Comparison of ENCODE assay signal across 27 cellular contexts in the genomic region with DNA sequence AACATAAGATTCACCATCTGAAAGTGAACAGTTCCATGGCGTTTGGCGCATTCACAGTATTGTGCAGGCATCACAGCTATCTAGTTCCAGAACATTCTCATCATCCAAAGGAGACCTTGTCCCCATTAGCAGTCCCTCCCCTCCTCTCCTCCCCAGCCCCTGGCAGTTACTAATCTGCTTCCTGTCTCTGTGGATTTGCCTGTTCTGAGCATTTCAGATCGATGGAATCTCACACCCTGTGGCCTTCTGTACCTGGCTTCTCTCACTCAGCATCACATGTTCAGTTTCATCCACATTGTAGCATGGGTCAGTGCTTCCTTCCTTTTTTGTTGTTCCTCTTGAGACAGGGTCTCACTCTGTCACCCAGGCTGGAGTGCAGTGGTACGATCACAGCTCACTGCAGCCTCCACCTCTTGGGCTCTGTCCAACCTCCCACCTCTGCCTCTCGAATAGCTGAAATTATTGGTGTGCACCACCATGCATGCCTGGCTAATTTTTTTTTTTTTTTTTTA. TPM values are rescaled to one million over a fixed set of nuclear protein-coding genes. Genes with fewer than 3 reads are reported as not detected.
DNase-seq lines count a peak whose midpoint lies in the region; ATAC-seq and TF ChIP-seq lines count a peak whose summit lies in the region.
"Had no signal": no experiment of that assay in that cellular context is flagged by ENCODE, and none has a peak within 500 bp of the region (broad histone marks: within the 10 kb centered on the region; RNA-seq: fewer than 3 reads in every experiment).

No MANE protein-coding gene starts in this region.

- no peak overlapping the region for H3K4me2 ChIP-seq in SK-N-SH

- no peaks in the 10 kb centered on the region for H3K9me3 Mint-ChIP-seq in stimulated activated effector memory CD8-positive, alpha-beta T cell treated with anti-CD3 and anti-CD28 coated beads, Interleukin-12 subunit alpha, Interleukin-12 subunit beta, amount 100 ng/mL, for 72 hours

- no peak overlapping the region for H3K4me3 Mint-ChIP-seq in stimulated activated effector memory CD8-positive, alpha-beta T cell treated with anti-CD3 and anti-CD28 coated beads, Interleukin-12 subunit alpha, Interleukin-12 subunit beta, amount 100 ng/mL, for 72 hours

- H3K36me3 ChIP-seq in SK-N-SH (replicated peaks in 1 of 2; ENCODE audit: control insufficient read depth in 1 of 2, insufficient read depth in 2 of 2, low read length in 1 of 2), result peaks cover 0 to 3% of the 10 kb centered on the region in 2 experiments
- no peaks in the 10 kb centered on the region for H3K36me3 ChIP-seq in right lobe of liver
- H3K36me3 ChIP-seq: adrenal gland, Peyer's patch, thoracic aorta, uterus had no signal

- peaks cover 29% of the 10 kb centered on the region for H3K4me1 Mint-ChIP-seq in stimulated activated effector memory CD8-positive, alpha-beta T cell treated with anti-CD3 and anti-CD28 coated beads, Interleukin-12 subunit alpha, Interleukin-12 subunit beta, amount 100 ng/mL, for 72 hours

- POLR2A ChIA-PET in SK-N-SH (lab: Yijun Ruan, JAX), result no interaction called here
- POLR2A ChIA-PET in RWPE1 (lab: Yijun Ruan, JAX; ENCODE audit: low non-redundant PET), result interaction anchor here (0.6 kb wide), 1 partner anchor 1318 kb away, joined by 8 read pairs; no protein-coding TSS in a partner anchor

- TF ChIP-seq POLR2A in right lobe of liver (IDR thresholded peaks at IDR 0.05), result no peak

- H3K9ac ChIP-seq in SK-N-SH, result no peak overlapping the region

- peak overlapping the region; percentile 49 for H3K27ac Mint-ChIP-seq in stimulated activated effector memory CD8-positive, alpha-beta T cell treated with anti-CD3 and anti-CD28 coated beads, Interleukin-12 subunit alpha, Interleukin-12 subunit beta, amount 100 ng/mL, for 72 hours

- no peaks in the 10 kb centered on the region for H3F3A ChIP-seq in SK-N-SH (replicated peaks; ENCODE audit: insufficient read depth)

- ATAC-seq in SK-N-SH treated with all-trans-retinoic acid at 6 μM for 48 hours, result no peak
- no peak for ATAC-seq in stimulated activated effector memory CD8-positive, alpha-beta T cell treated with anti-CD3 and anti-CD28 coated beads, Interleukin-12 subunit alpha, Interleukin-12 subunit beta, amount 100 ng/mL, for 72 hours
- no peak for ATAC-seq in HG02884 (IDR thresholded peaks at IDR 0.05; ENCODE audit: unreplicated experiment)
- no peak for ATAC-seq in right lobe of liver
- ATAC-seq in GM18511 (IDR thresholded peaks at IDR 0.05; ENCODE audit: unreplicated experiment), result no peak
- ATAC-seq: body of pancreas; mucosa of descending colon; stimulated activated naive CD8-positive, alpha-beta T cell treated with anti-CD3 and anti-CD28 coated beads, Interleukin-15, Interleukin-2, amounts not matched to agents 100 U/mL and 50 U/mL, for 24 hours had no signal

- H3K79me2 ChIP-seq in SK-N-SH (ENCODE audit: insufficient read depth), result no peaks in the 10 kb centered on the region

- H3K4me1 ChIP-seq in SK-N-SH (ENCODE audit: control insufficient read depth in 1 of 2, insufficient read depth in 2 of 2, low read depth in 1 of 2, low read length in 1 of 2) (peaks cover 0 to 29% of the 10 kb centered on the region in 2 experiments; a peak in 1 of 4 replicates), right lobe of liver (no peaks in the 10 kb centered on the region)
- H3K4me1 ChIP-seq: body of pancreas, Peyer's patch, uterus had no signal

- H2AFZ ChIP-seq in SK-N-SH (ENCODE audit: low read depth), result no peak overlapping the region

- H3K27me3 ChIP-seq in SK-N-SH (ENCODE audit: insufficient read depth) (no peaks in the 10 kb centered on the region), right lobe of liver (no peaks in the 10 kb centered on the region)
- H3K27me3 ChIP-seq: adrenal gland, body of pancreas, Peyer's patch, uterus had no signal

- H4K20me1 ChIP-seq in SK-N-SH (ENCODE audit: insufficient read depth), result 0 out of 2 replicates have a peak, but pooled peaks cover 14% of the 10 kb centered on the region

- no peaks in the 10 kb centered on the region for H3K9me3 ChIP-seq in SK-N-SH
- no peaks in the 10 kb centered on the region for H3K9me3 ChIP-seq in right lobe of liver
- H3K9me3 ChIP-seq: adrenal gland, body of pancreas, mucosa of descending colon, Peyer's patch, thoracic aorta, uterus had no signal

- no peak for TF ChIP-seq RAD21 in SK-N-SH (IDR thresholded peaks at IDR 0.05; ENCODE audit: low read length)

- CTCF ChIA-PET in SK-N-SH (lab: Yijun Ruan, JAX) (interaction anchor here (0.6 to 1.0 kb wide), 3 partner anchors 111 to 1205 kb away, joined by 3 read pairs; a partner anchor contains a TSS), RWPE1 (lab: Yijun Ruan, JAX) (interaction anchor here (0.5 to 0.6 kb wide), 2 partner anchors 407 to 1367 kb away, joined by 3 to 5 read pairs; no protein-coding TSS in a partner anchor)

- no peak overlapping the region for H3K27ac ChIP-seq in SK-N-SH (ENCODE audit: low read depth in 2 of 2, low read length in 1 of 2)
- peak overlapping the region; percentile 8; the same call in 1 of the 2 replicates for H3K27ac ChIP-seq in RWPE1
- H3K27ac ChIP-seq in right lobe of liver, result no peak overlapping the region
- H3K27ac ChIP-seq: body of pancreas, Peyer's patch, thoracic aorta, uterus had no signal

- H3K4me3 ChIP-seq in SK-N-SH (ENCODE audit: low read depth in 2 of 2, low read length in 1 of 2) (no peak overlapping the region), fibroblast of the aortic adventitia (ENCODE audit: low read depth, low read length) (no peak overlapping the region), right lobe of liver (no peak overlapping the region)
- H3K4me3 ChIP-seq: adrenal gland, body of pancreas, mucosa of descending colon, Peyer's patch, thoracic aorta, uterus had no signal

- H3K9me2 ChIP-seq in SK-N-SH, result no peaks in the 10 kb centered on the region

- TF ChIP-seq CTCF in SK-N-SH (IDR thresholded peaks at IDR 0.05) (no peak), RWPE1 (conservative IDR thresholded peaks at IDR 0.05; ENCODE audit: low read depth) (no peak), fibroblast of the aortic adventitia (IDR thresholded peaks at IDR 0.05; ENCODE audit: insufficient read depth, low read length) (no peak), right lobe of liver (IDR thresholded peaks at IDR 0.05) (no peak)

- 80% methylated on average over 5 of the region's 5 CpGs for WGBS in SK-N-SH (ENCODE audit: low lambda C conversion rate)
- 79% methylated on average over 5 of the region's 5 CpGs for WGBS in right lobe of liver (ENCODE audit: insufficient coverage, low coverage, low lambda C conversion rate, missing lambda C conversion rate)

- intact Hi-C loops in right lobe of liver (cut with DNase I), result no loop called here

- TF ChIP-seq EP300 in SK-N-SH (IDR thresholded peaks at IDR 0.05; ENCODE audit: borderline replicate concordance in 1 of 2, low read depth in 1 of 2, low read length in 1 of 2), result no peak

- H3K36me3 Mint-ChIP-seq in stimulated activated effector memory CD8-positive, alpha-beta T cell treated with anti-CD3 and anti-CD28 coated beads, Interleukin-12 subunit alpha, Interleukin-12 subunit beta, amount 100 ng/mL, for 72 hours, result peaks cover 6% of the 10 kb centered on the region

- peak; percentile 67 for DNase-seq in SK-N-SH
- no peak for DNase-seq in RWPE1 (ENCODE audit: low spot score)
- peak; percentile 5 for DNase-seq in fibroblast of the aortic adventitia (ENCODE audit: low read depth)
- no peak for DNase-seq in stimulated activated effector memory CD8-positive, alpha-beta T cell treated with anti-CD3 and anti-CD28 coated beads, Interleukin-12 subunit alpha, Interleukin-12 subunit beta, amount 100 ng/mL, for 72 hours (ENCODE audit: low spot score in 2 of 2)
- no peak for DNase-seq in right lobe of liver
- DNase-seq: 8988T; activated CD4-positive, alpha-beta T cell treated with anti-CD3 and anti-CD28 coated beads for 48 hours; activated naive CD4-positive, alpha-beta T cell; activated T-cell treated with anti-CD3 and anti-CD28 coated beads, Interleukin-2, amount 50 U/mL, for 48 hours; adrenal gland; body of pancreas; DMS79; GDM1; mucosa of descending colon; NCI-H1092; NCI-H1694 treated with DMSO at 0.1 percent for 48 hours; NCI-H2171; NCI-H510A; Peyer's patch; SIG-M5; stimulated activated naive CD8-positive, alpha-beta T cell treated with anti-CD3 and anti-CD28 coated beads, Interleukin-15, Interleukin-2, amounts not matched to agents 100 U/mL and 50 U/mL, for 24 hours; T-helper 1 cell; uterus had no signal

TF ChIP-seq in SK-N-SH, 30 proteins besides CTCF, POLR2A, EP300 and RAD21 (continues in another document):
- TF ChIP-seq JUND (IDR thresholded peaks at IDR 0.05) (no peak), CHD2 (IDR thresholded peaks at IDR 0.05; ENCODE audit: low read length, partially characterized antibody) (peak; percentile 23), EZH2phosphoT487 (IDR thresholded peaks at IDR 0.05; ENCODE audit: borderline replicate concordance, low read depth) (no peak)
- TF ChIP-seq, protein P1, sequence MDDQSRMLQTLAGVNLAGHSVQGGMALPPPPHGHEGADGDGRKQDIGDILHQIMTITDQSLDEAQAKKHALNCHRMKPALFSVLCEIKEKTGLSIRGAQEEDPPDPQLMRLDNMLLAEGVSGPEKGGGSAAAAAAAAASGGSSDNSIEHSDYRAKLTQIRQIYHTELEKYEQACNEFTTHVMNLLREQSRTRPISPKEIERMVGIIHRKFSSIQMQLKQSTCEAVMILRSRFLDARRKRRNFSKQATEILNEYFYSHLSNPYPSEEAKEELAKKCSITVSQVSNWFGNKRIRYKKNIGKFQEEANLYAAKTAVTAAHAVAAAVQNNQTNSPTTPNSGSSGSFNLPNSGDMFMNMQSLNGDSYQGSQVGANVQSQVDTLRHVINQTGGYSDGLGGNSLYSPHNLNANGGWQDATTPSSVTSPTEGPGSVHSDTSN (IDR thresholded peaks at IDR 0.05), result no peak

TF ChIP-seq in SK-N-SH treated with all-trans-retinoic acid at 6 μM for 48 hours, 23 proteins besides CTCF, POLR2A, EP300 and RAD21 (continues in another document):
- no peak for TF ChIP-seq ISL1 (CRISPR knock-in tag; IDR thresholded peaks at IDR 0.05)
- no peak for TF ChIP-seq TCF4 (CRISPR knock-in tag; IDR thresholded peaks at IDR 0.05; ENCODE audit: borderline replicate concordance)
- TF ChIP-seq ESRRG (CRISPR knock-in tag; IDR thresholded peaks at IDR 0.05), result no peak
- TF ChIP-seq ARNTL (CRISPR knock-in tag; IDR thresholded peaks at IDR 0.05; ENCODE audit: borderline replicate concordance, low read depth), result no peak
- no peak for TF ChIP-seq SNAI2 (CRISPR knock-in tag; IDR thresholded peaks at IDR 0.05)
- no peak for TF ChIP-seq ZNF8 (CRISPR knock-in tag; IDR thresholded peaks at IDR 0.05)

RNA-seq across cellular contexts. Expression of a gene that starts 34.6 kb away (rescaled TPM):
- polyA plus RNA-seq in SK-N-SH (2012; rRNA removed), result 2.2 and 5.0 TPM in 2 replicates
- polyA plus RNA-seq in SK-N-SH (2012; cell fraction: cytosol; rRNA removed), result 2.1 and 3.2 TPM in 2 replicates
- 21.9 and 27.2 TPM in 2 replicates for polyA plus RNA-seq in SK-N-SH (2012; cell fraction: nucleus; rRNA removed)
- total RNA-seq in fibroblast of the aortic adventitia (ENCODE audit: low replicate concordance) (1.1 and 2.4 TPM in 2 replicates), right lobe of liver (1 to 10 TPM; 1.7 to 7.2 (median 4.9) TPM)

Comparison
In these comparisons a context has a peak if more than half of its experiments do, and no peak if none do; other contexts are left out.
1. DNase-seq: peak in SK-N-SH (single experiment) and fibroblast of the aortic adventitia (single experiment); none in RWPE1 (single experiment), stimulated activated effector memory CD8-positive, alpha-beta T cell treated with anti-CD3 and anti-CD28 coated beads, Interleukin-12 subunit alpha, Interleukin-12 subunit beta, amount 100 ng/mL, for 72 hours (0 of 2) and right lobe of liver (0 of 3).